ENCODE assay signal across 25 cellular contexts in the genomic region with DNA sequence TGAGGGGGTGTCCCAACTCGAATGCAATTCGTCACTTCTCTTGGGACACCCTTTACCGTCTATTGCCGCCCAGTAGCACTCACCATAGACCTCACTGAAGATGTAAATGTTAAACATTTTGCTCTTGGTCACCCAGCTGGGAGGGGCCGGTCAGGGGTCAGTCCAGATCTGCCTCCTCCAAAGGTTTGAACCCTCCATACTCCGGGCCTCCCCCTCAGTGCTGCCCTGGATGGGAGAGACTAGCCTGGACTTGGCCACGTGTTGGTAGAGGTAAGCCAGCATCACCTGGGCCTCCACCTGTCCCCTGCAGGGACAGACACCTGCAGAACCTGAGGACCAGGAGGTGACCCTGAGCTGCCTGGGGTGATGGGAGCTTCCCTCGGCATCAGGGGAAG. TPM values are rescaled to one million over a fixed set of nuclear protein-coding genes. Genes with fewer than 3 reads are reported as not detected.
DNase-seq lines count a peak whose midpoint lies in the region; ATAC-seq and TF ChIP-seq lines count a peak whose summit lies in the region.
"Had no signal": no experiment of that assay in that cellular context is flagged by ENCODE, and none has a peak within 500 bp of the region (broad histone marks: within the 10 kb centered on the region; RNA-seq: fewer than 3 reads in every experiment).

No MANE protein-coding gene starts in this region.

- CTCF ChIA-PET in Calu3 (lab: Charles Lee) (no interaction called here), HCT116 (lab: Charles Lee) (no interaction called here)

- TF ChIP-seq CTCF in Calu3 (IDR thresholded peaks at IDR 0.05; ENCODE audit: unreplicated experiment) (no peak), HCT116 (IDR thresholded peaks at IDR 0.05 in 2 of 3, conservative IDR thresholded peaks at IDR 0.05 in 1 of 3; ENCODE audit: borderline replicate concordance in 1 of 3, insufficient read depth in 1 of 3, low read depth in 2 of 3, low read length in 2 of 3) (no peak), glutamatergic neuron (IDR thresholded peaks at IDR 0.05; ENCODE audit: partially characterized antibody, unreplicated experiment) (no peak), osteoblast (IDR thresholded peaks at IDR 0.05; ENCODE audit: extremely low read depth, low read depth, low read length) (no peak)

- H4K20me1 ChIP-seq in HCT116 (ENCODE audit: insufficient read depth) (no peaks in the 10 kb centered on the region), osteoblast (ENCODE audit: insufficient read depth, low read length) (no peaks in the 10 kb centered on the region)

- no peak overlapping the region for H3K27ac ChIP-seq in HCT116 (ENCODE audit: low read depth, low read length)
- H3K27ac ChIP-seq in osteoblast (ENCODE audit: low read depth, low read length), result no peak overlapping the region

- H3K4me1 ChIP-seq in HCT116 (ENCODE audit: control insufficient read depth in 1 of 2, insufficient read depth in 2 of 2, low read length in 2 of 2) (peaks cover 0 to 6% of the 10 kb centered on the region in 2 experiments; a peak in 2 of 4 replicates), osteoblast (ENCODE audit: insufficient read depth, low read length) (no peaks in the 10 kb centered on the region)
- H3K4me1 ChIP-seq: HAP-1 had no signal

- H3K9me3 ChIP-seq in HCT116 (ENCODE audit: control insufficient read depth in 1 of 2, insufficient read depth in 1 of 2, low read depth in 1 of 2, low read length in 2 of 2), result no peaks in the 10 kb centered on the region
- H3K9me3 ChIP-seq in osteoblast (ENCODE audit: low read depth, low read length), result no peaks in the 10 kb centered on the region
- H3K9me3 ChIP-seq: HAP-1 had no signal

- BruUV-seq in Calu3 (replicated peaks; lab: Mats Ljungman, UMichigan) (no TSS peak), HCT116 (replicated peaks; lab: Mats Ljungman, UMichigan) (no TSS peak)

- H3K4me1 Mint-ChIP-seq in Calu3 (ENCODE audit: low read depth, unreplicated experiment) (peaks cover 24% of the 10 kb centered on the region), glutamatergic neuron (ENCODE audit: low read depth, unreplicated experiment) (peaks cover 49% of the 10 kb centered on the region)
- H3K4me1 Mint-ChIP-seq in activated T-helper 1 cell treated with anti-CD3 and anti-CD28 coated beads, Interleukin-12 subunit alpha, Interleukin-12 subunit beta, Interleukin-2, Interleukin-4 antibody, amounts not matched to agents 30 ng/mL and 10 ng/mL and 1 ng/mL, durations not matched to agents 14 hours and 24 hours and 36 hours (ENCODE audit: low read depth), result no peaks in the 10 kb centered on the region
- peaks cover 8% of the 10 kb centered on the region for H3K4me1 Mint-ChIP-seq in activated T-helper 17 cell treated with anti-CD3 and anti-CD28 coated beads, Interleukin-2, amount 50 U/mL, for 72 hours
- H3K4me1 Mint-ChIP-seq: CD4-positive, CD25-positive, alpha-beta regulatory T cell had no signal

- H3K9me3 Mint-ChIP-seq in Calu3 (ENCODE audit: low read depth, unreplicated experiment) (no peaks in the 10 kb centered on the region), glutamatergic neuron (ENCODE audit: unreplicated experiment) (peaks cover 48% of the 10 kb centered on the region)
- no peaks in the 10 kb centered on the region for H3K9me3 Mint-ChIP-seq in activated T-helper 1 cell treated with anti-CD3 and anti-CD28 coated beads, Interleukin-12 subunit alpha, Interleukin-12 subunit beta, Interleukin-2, Interleukin-4 antibody, amounts not matched to agents 30 ng/mL and 10 ng/mL and 1 ng/mL, durations not matched to agents 14 hours and 24 hours and 36 hours
- H3K9me3 Mint-ChIP-seq in activated T-helper 17 cell treated with anti-CD3 and anti-CD28 coated beads, Interleukin-2, amount 50 U/mL, for 72 hours, result no peaks in the 10 kb centered on the region

- no peak overlapping the region for H3K9ac ChIP-seq in HCT116 (ENCODE audit: low read length)

- H3K27ac Mint-ChIP-seq in Calu3 (ENCODE audit: unreplicated experiment), result peak overlapping the region; percentile 13
- peak overlapping the region; percentile 100 for H3K27ac Mint-ChIP-seq in glutamatergic neuron (ENCODE audit: unreplicated experiment)
- no peak overlapping the region for H3K27ac Mint-ChIP-seq in activated T-helper 1 cell treated with anti-CD3 and anti-CD28 coated beads, Interleukin-12 subunit alpha, Interleukin-12 subunit beta, Interleukin-2, Interleukin-4 antibody, amounts not matched to agents 30 ng/mL and 10 ng/mL and 1 ng/mL, durations not matched to agents 14 hours and 24 hours and 36 hours
- H3K27ac Mint-ChIP-seq in activated T-helper 17 cell treated with anti-CD3 and anti-CD28 coated beads, Interleukin-2, amount 50 U/mL, for 72 hours, result no peak overlapping the region
- H3K27ac Mint-ChIP-seq: CD4-positive, CD25-positive, alpha-beta regulatory T cell had no signal

- no peak for TF ChIP-seq RAD21 in HCT116 (IDR thresholded peaks at IDR 0.05; ENCODE audit: low read depth)

- POLR2A ChIA-PET in HCT116 (lab: Charles Lee), result no interaction called here

- peaks cover 66% of the 10 kb centered on the region for H3K27me3 Mint-ChIP-seq in Calu3 (ENCODE audit: unreplicated experiment)
- H3K27me3 Mint-ChIP-seq in glutamatergic neuron (ENCODE audit: unreplicated experiment), result peaks cover 47% of the 10 kb centered on the region
- H3K27me3 Mint-ChIP-seq in activated T-helper 1 cell treated with anti-CD3 and anti-CD28 coated beads, Interleukin-12 subunit alpha, Interleukin-12 subunit beta, Interleukin-2, Interleukin-4 antibody, amounts not matched to agents 30 ng/mL and 10 ng/mL and 1 ng/mL, durations not matched to agents 14 hours and 24 hours and 36 hours (ENCODE audit: insufficient read depth), result peaks cover 23% of the 10 kb centered on the region
- H3K27me3 Mint-ChIP-seq in activated T-helper 17 cell treated with anti-CD3 and anti-CD28 coated beads, Interleukin-2, amount 50 U/mL, for 72 hours, result peaks cover 30% of the 10 kb centered on the region

- RAD21 ChIA-PET in HCT116 (lab: Charles Lee; ENCODE audit: low non-redundant PET in 1 of 2, low total read pairs in 2 of 2, uncharacterized antibody in 2 of 2, unreplicated experiment in 2 of 2), result no interaction called here

- intact Hi-C loops in Calu3 (cut with micrococcal nuclease; ENCODE audit: unreplicated experiment) (no loop called here), HCT116 (cut with micrococcal nuclease) (no loop called here)
- intact Hi-C loops in activated T-helper 1 cell treated with anti-CD3 and anti-CD28 coated beads, Interleukin-12 subunit alpha, Interleukin-12 subunit beta, Interleukin-2, Interleukin-4 antibody, amounts not matched to agents 30 ng/mL and 10 ng/mL and 1 ng/mL, durations not matched to agents 14 hours and 24 hours and 36 hours (cut with micrococcal nuclease), result no loop called here

- H3K36me3 ChIP-seq in HCT116 (ENCODE audit: control insufficient read depth in 1 of 2, insufficient read depth in 2 of 2, low read length in 2 of 2) (no peaks in the 10 kb centered on the region), osteoblast (ENCODE audit: insufficient read depth, low read length) (no peaks in the 10 kb centered on the region)
- H3K36me3 ChIP-seq: HAP-1 had no signal

- DNase-seq in Calu3, result no peak
- no peak for DNase-seq in HCT116 (ENCODE audit: low read depth, low spot score)
- DNase-seq in glutamatergic neuron, result no peak
- DNase-seq in osteoblast (ENCODE audit: insufficient read length, low spot score, missing footprints), result peak; percentile 79
- no peak for DNase-seq in activated T-helper 1 cell treated with anti-CD3 and anti-CD28 coated beads, Interleukin-12 subunit alpha, Interleukin-12 subunit beta, Interleukin-2, Interleukin-4 antibody, amounts not matched to agents 30 ng/mL and 10 ng/mL and 1 ng/mL, durations not matched to agents 14 hours and 24 hours and 36 hours (ENCODE audit: low spot score)
- no peak for DNase-seq in central memory CD4-positive, alpha-beta T cell
- DNase-seq: CD4-positive, CD25-positive, alpha-beta regulatory T cell; COR-L47; DMS 273 treated with DMSO at 0.1 percent for 48 hours; KBM-7; MM.1S; NCI-H1048; NCI-H1417 treated with DMSO at 0.1 percent for 48 hours; NCI-H2029; NCI-H226; NCI-H510A treated with DMSO at 0.1 percent for 48 hours; NCI-H774; OCI-M1; SHP77 had no signal

- ATAC-seq in HCT116, result no peak
- ATAC-seq in activated T-helper 17 cell treated with anti-CD3 and anti-CD28 coated beads, Interleukin-2, amount 50 U/mL, for 72 hours (replicated peaks), result no peak

- H3K4me3 ChIP-seq in HCT116 (replicated peaks in 1 of 2; ENCODE audit: low read depth in 1 of 2, low read length in 2 of 2) (no peak overlapping the region), osteoblast (ENCODE audit: insufficient read depth, low read length) (no peak overlapping the region)
- H3K4me3 ChIP-seq: HAP-1 had no signal

- H3K79me2 ChIP-seq in HCT116 (ENCODE audit: insufficient read depth, low read length) (no peaks in the 10 kb centered on the region), osteoblast (ENCODE audit: insufficient read depth, low read length) (no peaks in the 10 kb centered on the region)

- H3K27me3 ChIP-seq in HCT116 (ENCODE audit: insufficient read depth, low read length) (no peaks in the 10 kb centered on the region), osteoblast (ENCODE audit: insufficient read depth, low read length) (peaks cover 47% of the 10 kb centered on the region)

- no peaks in the 10 kb centered on the region for H3K9me2 ChIP-seq in HCT116 (ENCODE audit: insufficient read depth)

- 0 out of 2 replicates have a peak overlapping the region, but pooled peaks have one; percentile 23 for H3K4me2 ChIP-seq in HCT116 (ENCODE audit: low read length)
- no peak overlapping the region for H3K4me2 ChIP-seq in osteoblast (ENCODE audit: insufficient read depth, low read length)

- H3K4me3 Mint-ChIP-seq in Calu3 (ENCODE audit: low read depth, unreplicated experiment) (no peak overlapping the region), glutamatergic neuron (ENCODE audit: unreplicated experiment) (peak overlapping the region; percentile 99)
- H3K4me3 Mint-ChIP-seq in activated T-helper 1 cell treated with anti-CD3 and anti-CD28 coated beads, Interleukin-12 subunit alpha, Interleukin-12 subunit beta, Interleukin-2, Interleukin-4 antibody, amounts not matched to agents 30 ng/mL and 10 ng/mL and 1 ng/mL, durations not matched to agents 14 hours and 24 hours and 36 hours, result no peak overlapping the region
- no peak overlapping the region for H3K4me3 Mint-ChIP-seq in activated T-helper 17 cell treated with anti-CD3 and anti-CD28 coated beads, Interleukin-2, amount 50 U/mL, for 72 hours

- no peaks in the 10 kb centered on the region for H3K36me3 Mint-ChIP-seq in Calu3 (ENCODE audit: insufficient read depth, unreplicated experiment)
- no peaks in the 10 kb centered on the region for H3K36me3 Mint-ChIP-seq in glutamatergic neuron (ENCODE audit: unreplicated experiment)
- H3K36me3 Mint-ChIP-seq in activated T-helper 1 cell treated with anti-CD3 and anti-CD28 coated beads, Interleukin-12 subunit alpha, Interleukin-12 subunit beta, Interleukin-2, Interleukin-4 antibody, amounts not matched to agents 30 ng/mL and 10 ng/mL and 1 ng/mL, durations not matched to agents 14 hours and 24 hours and 36 hours (ENCODE audit: low read depth), result no peaks in the 10 kb centered on the region
- H3K36me3 Mint-ChIP-seq in activated T-helper 17 cell treated with anti-CD3 and anti-CD28 coated beads, Interleukin-2, amount 50 U/mL, for 72 hours (ENCODE audit: low read depth), result no peaks in the 10 kb centered on the region

- H2AFZ ChIP-seq in HCT116 (ENCODE audit: low read depth, low read length, poor library complexity, severe bottlenecking), result no peak overlapping the region
- H2AFZ ChIP-seq in osteoblast (ENCODE audit: low read length), result no peak overlapping the region

- TF ChIP-seq POLR2A in HCT116 (IDR thresholded peaks at IDR 0.05; ENCODE audit: borderline replicate concordance, extremely low read depth, insufficient read depth, insufficient read length), result no peak

RNA-seq across cellular contexts. Expression of gene MYT1, which starts 5.0 kb away (rescaled TPM):
- 0.45 TPM in 1 of 2 replicates, not detected in the other for total RNA-seq in Calu3 (2022)
- 7.1 TPM for total RNA-seq in HCT116 (2021; ENCODE audit: unreplicated experiment)
- polyA plus RNA-seq in HCT116 (2012), result 5.2 and 5.3 TPM in 2 replicates
- 159 TPM for total RNA-seq in glutamatergic neuron (ENCODE audit: unreplicated experiment)
- not detected in 2 replicates for total RNA-seq in osteoblast
- total RNA-seq in activated T-helper 1 cell treated with anti-CD3 and anti-CD28 coated beads, Interleukin-12 subunit alpha, Interleukin-12 subunit beta, Interleukin-2, Interleukin-4 antibody, amounts not matched to agents 30 ng/mL and 10 ng/mL and 1 ng/mL, durations not matched to agents 14 hours and 24 hours and 36 hours, result not detected in 2 replicates
- total RNA-seq in activated T-helper 17 cell treated with anti-CD3 and anti-CD28 coated beads, Interleukin-2, amount 50 U/mL, for 72 hours, result under 1 TPM in 1 of 2 donors, not detected in 1; 0.16 TPM
- total RNA-seq: A673; CD4-positive, CD25-positive, alpha-beta regulatory T cell; HT1080 had no signal
- polyA plus RNA-seq: BJ had no signal

RNA-seq across cellular contexts. Expression of gene NPBWR2, which starts 51.9 kb away (rescaled TPM):
- not detected in 2 replicates for total RNA-seq in Calu3 (2022)
- not detected for total RNA-seq in HCT116 (2021; ENCODE audit: unreplicated experiment)
- polyA plus RNA-seq in HCT116 (2012), result not detected in 2 replicates
- not detected for total RNA-seq in glutamatergic neuron (ENCODE audit: unreplicated experiment)
- total RNA-seq in osteoblast, result not detected in 2 replicates
- total RNA-seq in activated T-helper 1 cell treated with anti-CD3 and anti-CD28 coated beads, Interleukin-12 subunit alpha, Interleukin-12 subunit beta, Interleukin-2, Interleukin-4 antibody, amounts not matched to agents 30 ng/mL and 10 ng/mL and 1 ng/mL, durations not matched to agents 14 hours and 24 hours and 36 hours, result not detected in 2 replicates
- not detected for total RNA-seq in activated T-helper 17 cell treated with anti-CD3 and anti-CD28 coated beads, Interleukin-2, amount 50 U/mL, for 72 hours
- total RNA-seq: A673; CD4-positive, CD25-positive, alpha-beta regulatory T cell; G401; HT1080 had no signal
- polyA plus RNA-seq: BJ; CD4-positive, CD25-positive, alpha-beta regulatory T cell had no signal

Comparison
In these comparisons a context has a peak if more than half of its experiments do, and no peak if none do; other contexts are left out.
1. H3K27ac Mint-ChIP-seq: peak in Calu3 (single experiment) and glutamatergic neuron (single experiment); none in activated T-helper 1 cell treated with anti-CD3 and anti-CD28 coated beads, Interleukin-12 subunit alpha, Interleukin-12 subunit beta, Interleukin-2, Interleukin-4 antibody, amounts not matched to agents 30 ng/mL and 10 ng/mL and 1 ng/mL, durations not matched to agents 14 hours and 24 hours and 36 hours (single experiment) and activated T-helper 17 cell treated with anti-CD3 and anti-CD28 coated beads, Interleukin-2, amount 50 U/mL, for 72 hours (single experiment).
2. RNA of gene MYT1, which starts 5.0 kb away (total RNA-seq): 159 TPM in glutamatergic neuron (single experiment); 7.1 TPM in HCT116 (single experiment), 0.45 TPM in Calu3, 0.16 TPM in activated T-helper 17 cell treated with anti-CD3 and anti-CD28 coated beads, Interleukin-2, amount 50 U/mL, for 72 hours, not detected in osteoblast and not detected in activated T-helper 1 cell treated with anti-CD3 and anti-CD28 coated beads, Interleukin-12 subunit alpha, Interleukin-12 subunit beta, Interleukin-2, Interleukin-4 antibody, amounts not matched to agents 30 ng/mL and 10 ng/mL and 1 ng/mL, durations not matched to agents 14 hours and 24 hours and 36 hours; every median in the first group is over 10 times any median in the second.